In genomic region chr11:30412509-30412908, GRCh38 we compare ENCODE assay signal across 27 cellular contexts.
"Had no signal": no experiment of that assay in that cellular context is flagged by ENCODE, and none has a peak within 500 bp of the region (broad histone marks: within the 10 kb centered on the region; RNA-seq: fewer than 3 reads in every experiment).

No MANE protein-coding gene starts in this region.

- H3K27me3 Mint-ChIP-seq: naive B cell; progenitor cell of endocrine pancreas; stimulated activated naive B cell treated with anti-CD40 and anti-IgM and Interleukin-4, amounts not matched to agents 10 μg/mL and 1 μg/mL and 100 μg/mL, for 72 hours; type B pancreatic cell had no signal

- H3K27ac Mint-ChIP-seq: neural progenitor cell; progenitor cell of endocrine pancreas; stimulated activated effector memory CD8-positive, alpha-beta T cell treated with anti-CD3 and anti-CD28 coated beads, Interleukin-12 subunit alpha, Interleukin-12 subunit beta, amount 100 ng/mL, for 72 hours; stimulated activated naive B cell treated with anti-CD40 and anti-IgM and Interleukin-4, amounts not matched to agents 10 μg/mL and 1 μg/mL and 100 μg/mL, for 72 hours; stimulated activated naive CD8-positive, alpha-beta T cell treated with anti-CD3 and anti-CD28 coated beads, Interleukin-15, Interleukin-2, amounts not matched to agents 100 ng/mL and 50 ng/mL, for 24 hours; type B pancreatic cell had no signal

- H3K36me3 Mint-ChIP-seq: naive B cell; naive thymus-derived CD8-positive, alpha-beta T cell; neural progenitor cell; stimulated activated effector memory CD8-positive, alpha-beta T cell treated with anti-CD3 and anti-CD28 coated beads, Interleukin-12 subunit alpha, Interleukin-12 subunit beta, amount 100 ng/mL, for 72 hours; stimulated activated naive B cell treated with anti-CD40 and anti-IgM and Interleukin-4, amounts not matched to agents 10 μg/mL and 1 μg/mL and 100 μg/mL, for 72 hours had no signal

- H3K4me3 Mint-ChIP-seq: naive B cell; naive thymus-derived CD8-positive, alpha-beta T cell; neural progenitor cell; stimulated activated effector memory CD8-positive, alpha-beta T cell treated with anti-CD3 and anti-CD28 coated beads, Interleukin-12 subunit alpha, Interleukin-12 subunit beta, amount 100 ng/mL, for 72 hours; stimulated activated naive B cell treated with anti-CD40 and anti-IgM and Interleukin-4, amounts not matched to agents 10 μg/mL and 1 μg/mL and 100 μg/mL, for 72 hours; stimulated activated naive CD8-positive, alpha-beta T cell treated with anti-CD3 and anti-CD28 coated beads, Interleukin-15, Interleukin-2, amounts not matched to agents 100 ng/mL and 50 ng/mL, for 24 hours; type B pancreatic cell had no signal

- H3K9me3 Mint-ChIP-seq: naive B cell; naive thymus-derived CD8-positive, alpha-beta T cell; neural progenitor cell; stimulated activated effector memory CD8-positive, alpha-beta T cell treated with anti-CD3 and anti-CD28 coated beads, Interleukin-12 subunit alpha, Interleukin-12 subunit beta, amount 100 ng/mL, for 72 hours; stimulated activated naive B cell treated with anti-CD40 and anti-IgM and Interleukin-4, amounts not matched to agents 10 μg/mL and 1 μg/mL and 100 μg/mL, for 72 hours; stimulated activated naive CD8-positive, alpha-beta T cell treated with anti-CD3 and anti-CD28 coated beads, Interleukin-15, Interleukin-2, amounts not matched to agents 100 ng/mL and 50 ng/mL, for 24 hours; type B pancreatic cell had no signal

- ATAC-seq: naive thymus-derived CD8-positive, alpha-beta T cell; psoas muscle; right cardiac atrium; right lobe of liver; stimulated activated effector memory CD8-positive, alpha-beta T cell treated with anti-CD3 and anti-CD28 coated beads, Interleukin-12 subunit alpha, Interleukin-12 subunit beta, amount 100 ng/mL, for 72 hours; stimulated activated naive B cell treated with anti-CD40 and anti-IgM and Interleukin-4, amounts not matched to agents 10 μg/mL and 1 μg/mL and 100 μg/mL, for 72 hours; upper lobe of right lung had no signal

- DNase-seq: naive B cell; naive thymus-derived CD8-positive, alpha-beta T cell; occipital lobe; ovary; posterior cingulate gyrus; psoas muscle; right cardiac atrium; right lobe of liver; sigmoid colon; small intestine; stimulated activated CD4-positive, alpha-beta T cell treated with anti-CD3 and anti-CD28 coated beads, Interleukin-15, amount 100 ng/mL, for 24 hours; stimulated activated CD4-positive, alpha-beta T cell treated with anti-CD3 and anti-CD28 coated beads, Interleukin-2, amount 100 ng/mL, for 24 hours; stimulated activated CD4-positive, alpha-beta T cell treated with anti-CD3 and anti-CD28 coated beads, Interleukin-2, amount 100 ng/mL, for 48 hours; stimulated activated CD4-positive, alpha-beta T cell treated with anti-CD3 and anti-CD28 coated beads, Interleukin-4, amount 100 ng/mL, for 24 hours; stimulated activated naive B cell treated with anti-CD40 and anti-IgM and Interleukin-4, amounts not matched to agents 10 μg/mL and 1 μg/mL and 100 μg/mL, for 72 hours; stimulated activated naive CD4-positive, alpha-beta T cell treated with Interleukin-2 at 50 U/mL for 16 hours; stomach; testis; tibial artery; transverse colon; upper lobe of right lung; uterus had no signal

- H3K4me1 Mint-ChIP-seq: naive B cell; stimulated activated naive B cell treated with anti-CD40 and anti-IgM and Interleukin-4, amounts not matched to agents 10 μg/mL and 1 μg/mL and 100 μg/mL, for 72 hours had no signal
